Comparison of ENCODE assay signal across 14 cellular contexts in the genomic region with DNA sequence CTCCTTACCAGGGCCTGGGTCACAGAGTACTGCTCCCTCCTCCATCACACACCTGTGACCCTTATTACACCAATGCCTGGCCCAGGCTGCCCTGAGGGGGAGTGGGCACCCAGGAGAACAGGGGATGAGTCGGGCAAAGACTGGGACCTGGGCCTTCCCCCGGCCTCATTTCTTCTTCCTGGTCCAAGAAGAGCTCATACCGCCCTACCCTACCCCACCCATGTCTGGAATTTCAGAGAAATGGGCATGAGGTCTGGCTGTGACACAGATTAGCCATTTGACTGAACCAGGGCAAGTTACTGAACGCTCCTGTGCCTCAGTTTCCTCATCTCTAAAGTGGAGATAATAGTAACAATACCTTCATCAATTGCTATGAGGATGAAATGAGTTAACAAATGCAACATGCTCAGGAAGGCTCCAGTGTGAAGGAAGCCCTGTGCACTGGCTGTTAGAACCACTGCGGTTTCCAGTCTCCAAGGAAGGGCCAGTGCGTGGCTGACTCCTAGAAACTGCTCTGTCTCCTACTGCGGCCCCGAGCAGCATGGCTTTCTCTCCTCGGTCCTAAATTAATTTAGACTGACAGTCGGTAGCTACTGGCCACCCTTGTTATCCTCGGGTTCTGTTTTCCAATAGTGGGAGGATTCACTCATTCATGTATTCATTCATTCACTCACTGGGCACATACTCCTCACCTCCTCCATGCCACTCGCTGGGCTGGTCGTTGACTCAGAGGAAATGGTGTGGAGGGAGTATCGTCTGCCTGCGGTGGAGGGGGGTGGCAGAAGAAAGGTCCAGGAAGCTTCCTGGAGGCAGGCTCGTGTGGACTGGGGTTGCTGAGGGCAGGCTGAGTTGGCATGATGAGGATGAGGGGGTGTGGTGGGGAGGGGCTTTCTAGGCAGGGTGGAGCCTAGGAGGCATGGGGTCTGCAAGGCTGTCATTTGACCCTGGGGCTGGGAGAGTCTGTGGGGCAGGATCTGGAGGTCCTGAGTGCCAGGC.
A peak's percentile ranks its signal among the peaks of the same experiment; 100 is the strongest.
DNase-seq lines count a peak whose midpoint lies in the region; ATAC-seq and TF ChIP-seq lines count a peak whose summit lies in the region.
"Had no signal": no experiment of that assay in that cellular context is flagged by ENCODE, and none has a peak within 500 bp of the region (broad histone marks: within the 10 kb centered on the region; RNA-seq: fewer than 3 reads in every experiment).

No MANE protein-coding gene starts in this region.

- no peak overlapping the region for H3K27ac ChIP-seq in HCT116 (ENCODE audit: low read depth, low read length)
- H3K27ac ChIP-seq in thoracic aorta, result peak overlapping the region; percentile 79 to 85
- H3K27ac ChIP-seq: HL-60 had no signal

- H2AFZ ChIP-seq in HCT116 (ENCODE audit: low read depth, low read length, poor library complexity, severe bottlenecking), result no peak overlapping the region

- no peaks in the 10 kb centered on the region for H3K27me3 ChIP-seq in HCT116 (ENCODE audit: insufficient read depth, low read length)
- no peaks in the 10 kb centered on the region for H3K27me3 ChIP-seq in thoracic aorta (replicated peaks; ENCODE audit: insufficient read depth)

- ATAC-seq in HCT116 (peak; percentile 46), thoracic aorta (ENCODE audit: insufficient number of reproducible peaks, low FRiP score, low read depth) (no peak), HG03159 (IDR thresholded peaks at IDR 0.05; ENCODE audit: unreplicated experiment) (no peak), HG03460 (IDR thresholded peaks at IDR 0.05; ENCODE audit: unreplicated experiment) (no peak)

- H3K9ac ChIP-seq in HCT116 (ENCODE audit: low read length), result peak overlapping the region; percentile 21

- TF ChIP-seq CTCF in HCT116 (IDR thresholded peaks at IDR 0.05 in 2 of 3, conservative IDR thresholded peaks at IDR 0.05 in 1 of 3; ENCODE audit: borderline replicate concordance in 1 of 3, insufficient read depth in 1 of 3, low read depth in 2 of 3, low read length in 2 of 3) (no peak), thoracic aorta (IDR thresholded peaks at IDR 0.05) (no peak)

- peak overlapping the region; percentile 79 for H3K4me2 ChIP-seq in HCT116 (ENCODE audit: low read length)

- H3K79me2 ChIP-seq in HCT116 (ENCODE audit: insufficient read depth, low read length), result no peaks in the 10 kb centered on the region

- RAD21 ChIA-PET in HCT116 (lab: Charles Lee; ENCODE audit: low non-redundant PET in 1 of 2, low total read pairs in 2 of 2, uncharacterized antibody in 2 of 2, unreplicated experiment in 2 of 2), result interaction anchor here in 1 of 2 experiments (0.6 to 1.0 kb wide), 2 partner anchors 24 to 169 kb away, joined by 4 to 8 read pairs; no protein-coding TSS in a partner anchor

- H3K4me1 ChIP-seq in HCT116 (ENCODE audit: control insufficient read depth in 1 of 2, insufficient read depth in 2 of 2, low read length in 2 of 2) (peaks cover 53 to 60% of the 10 kb centered on the region in 2 experiments), thoracic aorta (ENCODE audit: control insufficient read depth in 1 of 2, low read depth in 2 of 2) (peaks cover 35 to 50% of the 10 kb centered on the region in 2 donors)

- intact Hi-C loops in HCT116 (cut with micrococcal nuclease), result no loop called here

- POLR2A ChIA-PET in HCT116 (lab: Charles Lee), result interaction anchor here (0.8 kb wide), 1 partner anchor 164 kb away, joined by 4 read pairs; no protein-coding TSS in a partner anchor

- H3K4me3 ChIP-seq in HCT116 (replicated peaks in 1 of 2; ENCODE audit: low read depth in 1 of 2, low read length in 2 of 2), result peak overlapping the region in 1 of 2 experiments; percentile 39; a peak in 2 of 4 replicates
- H3K4me3 ChIP-seq in thoracic aorta, result no peak overlapping the region
- H3K4me3 ChIP-seq: HAP-1 had no signal

- TSS peak; percentile 50 for BruUV-seq in HCT116 (replicated peaks; lab: Mats Ljungman, UMichigan)

- no peak for TF ChIP-seq POLR2A in HCT116 (IDR thresholded peaks at IDR 0.05; ENCODE audit: borderline replicate concordance, extremely low read depth, insufficient read depth, insufficient read length)

- TF ChIP-seq RAD21 in HCT116 (IDR thresholded peaks at IDR 0.05; ENCODE audit: low read depth), result no peak

- DNase-seq in HCT116 (ENCODE audit: low read depth, low spot score) (peak; percentile 13), UCSD-AML1 (lab: John Stamatoyannopoulos, UW; ENCODE audit: unreplicated experiment) (peak; percentile 86), glomerular visceral epithelial cell (ENCODE audit: extremely low spot score) (peak; percentile 68), thoracic aorta (ENCODE audit: low spot score) (no peak), KG1 (lab: John Stamatoyannopoulos, UW) (no peak)
- DNase-seq in activated CD4-positive, alpha-beta T cell treated with anti-CD3 and anti-CD28 coated beads, Interleukin-2, amount 50 U/mL, for 4 hours, result no peak
- DNase-seq: activated CD4-positive, alpha-beta T cell treated with anti-CD3 and anti-CD28 coated beads, Interleukin-2, amount 50 U/mL, for 48 hours; foreskin melanocyte; SHP77; stimulated activated CD4-positive, alpha-beta T cell treated with anti-CD3 and anti-CD28 coated beads, Interleukin-15, amount 100 ng/mL, for 24 hours had no signal

- no peaks in the 10 kb centered on the region for H3K9me2 ChIP-seq in HCT116 (ENCODE audit: insufficient read depth)

- H3K36me3 ChIP-seq in HCT116 (ENCODE audit: control insufficient read depth in 1 of 2, insufficient read depth in 2 of 2, low read length in 2 of 2) (no peaks in the 10 kb centered on the region), thoracic aorta (no peaks in the 10 kb centered on the region)
- H3K36me3 ChIP-seq: HAP-1 had no signal

- H4K20me1 ChIP-seq in HCT116 (ENCODE audit: insufficient read depth), result no peaks in the 10 kb centered on the region

- H3K9me3 ChIP-seq in HCT116 (ENCODE audit: control insufficient read depth in 1 of 2, insufficient read depth in 1 of 2, low read depth in 1 of 2, low read length in 2 of 2) (no peaks in the 10 kb centered on the region), thoracic aorta (no peaks in the 10 kb centered on the region)
- H3K9me3 ChIP-seq: HAP-1 had no signal

- CTCF ChIA-PET in HCT116 (lab: Charles Lee), result interaction anchor here (1.0 kb wide), 1 partner anchor 38 kb away, joined by 3 read pairs; no protein-coding TSS in a partner anchor

TF ChIP-seq in HCT116, 20 proteins besides CTCF, POLR2A, EP300 and RAD21:
- TF ChIP-seq ZFX (IDR thresholded peaks at IDR 0.05), result no peak

Comparison
In these comparisons a context has a peak if more than half of its experiments do, and no peak if none do; other contexts are left out.
1. DNase-seq: peak in HCT116 (single experiment), UCSD-AML1 (single experiment) and glomerular visceral epithelial cell (single experiment); none in thoracic aorta (single experiment), activated CD4-positive, alpha-beta T cell treated with anti-CD3 and anti-CD28 coated beads, Interleukin-2, amount 50 U/mL, for 4 hours (0 of 2) and KG1 (single experiment).